Comparison of ENCODE assay signal across 22 cellular contexts in the genomic region with DNA sequence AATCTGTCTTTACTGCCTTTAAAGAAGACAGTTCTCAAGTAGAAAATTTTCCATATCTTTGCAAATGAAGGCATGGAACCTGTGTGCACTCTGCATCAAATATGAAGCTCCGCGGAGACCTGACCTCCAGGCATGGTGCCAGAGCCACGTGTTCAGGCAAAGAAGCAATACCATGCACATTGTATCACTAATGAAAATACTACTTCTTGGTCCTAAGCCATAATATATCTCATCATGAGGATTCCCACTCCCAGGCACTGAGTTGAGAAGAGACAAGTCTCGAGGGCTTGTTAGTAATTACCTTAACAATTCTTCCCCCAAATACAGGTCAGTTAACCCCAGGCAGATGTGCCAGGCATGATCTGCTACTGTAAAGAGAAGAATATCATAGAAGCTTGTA. TPM values are rescaled to one million over a fixed set of nuclear protein-coding genes. Genes with fewer than 3 reads are reported as not detected.
"Had no signal": no experiment of that assay in that cellular context is flagged by ENCODE, and none has a peak within 500 bp of the region (broad histone marks: within the 10 kb centered on the region; RNA-seq: fewer than 3 reads in every experiment).

No MANE protein-coding gene starts in this region.

- H3K27ac ChIP-seq: left ventricle myocardium inferior, ovary, right atrium auricular region, right lobe of liver, tibial nerve, upper lobe of left lung, vagina had no signal

- H3K27me3 ChIP-seq: ovary, right atrium auricular region, upper lobe of left lung, vagina had no signal

- H3K36me3 ChIP-seq: left ventricle myocardium inferior, ovary, right atrium auricular region, right lobe of liver, tibial nerve, upper lobe of left lung, vagina had no signal

- ATAC-seq: mucosa of descending colon; naive thymus-derived CD4-positive, alpha-beta T cell; natural killer cell treated with Interleukin-12 subunit alpha and Interleukin-12 subunit beta and Interleukin-15 and Interleukin-18, amount 100 ng/mL, for 72 hours; right lobe of liver; stimulated activated memory B cell treated with anti-CD40 and anti-IgM and Interleukin-4, amounts not matched to agents 10 μg/mL and 1 μg/mL and 100 μg/mL, for 72 hours; stimulated activated naive CD8-positive, alpha-beta T cell treated with anti-CD3 and anti-CD28 coated beads, Interleukin-15, amount 100 ng/mL, for 72 hours had no signal

- H3K9me3 ChIP-seq: left ventricle myocardium inferior, mucosa of descending colon, ovary, right lobe of liver, tibial nerve, upper lobe of left lung, vagina had no signal

- H3K4me3 ChIP-seq: left ventricle myocardium inferior, lung, mucosa of descending colon, ovary, right atrium auricular region, right lobe of liver, smooth muscle cell, tibial nerve, upper lobe of left lung, vagina had no signal

- DNase-seq: islet precursor cell; left ventricle myocardium inferior; midbrain; mucosa of descending colon; naive thymus-derived CD4-positive, alpha-beta T cell; ovary; right lobe of liver; stimulated activated CD4-positive, alpha-beta T cell treated with anti-CD3 and anti-CD28 coated beads, Interleukin-1b, Interleukin-23, amount 100 ng/mL, for 48 hours; stimulated activated CD4-positive, alpha-beta T cell treated with anti-CD3 and anti-CD28 coated beads, Interleukin-2, amount 100 ng/mL, for 48 hours; stimulated activated CD4-positive, alpha-beta T cell treated with anti-CD3 and anti-CD28 coated beads, Interleukin-4, amount 100 ng/mL, for 4 hours; stimulated activated CD8-positive, alpha-beta memory T cell treated with anti-CD3 and anti-CD28 coated beads, Interleukin-4, amount 100 ng/mL, for 48 hours; stimulated activated naive CD4-positive, alpha-beta T cell treated with Interleukin-2 at 50 U/mL for 16 hours; stimulated activated naive CD8-positive, alpha-beta T cell treated with anti-CD3 and anti-CD28 coated beads, Interleukin-15, amount 100 ng/mL, for 72 hours; substantia nigra; upper lobe of left lung had no signal

- H3K4me1 ChIP-seq: left ventricle myocardium inferior, right atrium auricular region, right lobe of liver, tibial nerve, upper lobe of left lung, vagina had no signal

RNA-seq across cellular contexts. Expression of gene PCDH19, which starts 56.7 kb away (rescaled TPM):
- total RNA-seq: natural killer cell treated with Interleukin-12 subunit alpha and Interleukin-12 subunit beta and Interleukin-15 and Interleukin-18, amount 100 ng/mL, for 72 hours had no signal
- polyA plus RNA-seq: naive thymus-derived CD4-positive, alpha-beta T cell had no signal
